Comparison of ENCODE assay signal across 31 cellular contexts in the genomic region with DNA sequence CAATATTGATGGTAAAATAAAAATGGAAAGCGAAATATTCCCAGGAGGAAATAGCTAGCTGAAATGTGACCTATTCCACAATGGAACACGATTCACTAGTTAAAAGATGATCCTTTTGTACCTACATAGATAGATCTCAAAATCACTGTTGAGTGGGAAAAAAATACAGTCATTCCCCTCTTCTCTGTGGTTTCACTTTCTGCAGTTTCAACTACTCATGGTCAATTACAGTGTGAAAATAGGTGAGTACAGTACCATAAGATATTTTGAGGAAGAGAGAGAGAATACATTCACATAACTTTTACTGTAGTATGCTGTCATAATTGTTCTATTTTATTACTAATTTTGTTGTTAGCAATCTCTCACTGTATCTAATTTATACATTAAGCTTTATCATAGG. TPM values are rescaled to one million over a fixed set of nuclear protein-coding genes. Genes with fewer than 3 reads are reported as not detected.
DNase-seq lines count a peak whose midpoint lies in the region; ATAC-seq, FAIRE-seq and TF ChIP-seq lines count a peak whose summit lies in the region.
"Had no signal": no experiment of that assay in that cellular context is flagged by ENCODE, and none has a peak within 500 bp of the region (broad histone marks: within the 10 kb centered on the region; RNA-seq: fewer than 3 reads in every experiment).

No MANE protein-coding gene starts in this region.

- no peaks in the 10 kb centered on the region for H4K20me1 ChIP-seq in KMS-11 (ENCODE audit: insufficient read depth)
- H4K20me1 ChIP-seq: BLaER1 had no signal

- ATAC-seq in A549: no peak
- peak; percentile 36 for ATAC-seq in HG02798 (IDR thresholded peaks at IDR 0.05; ENCODE audit: poor library complexity, unreplicated experiment)
- no peak for ATAC-seq in GM18498 (IDR thresholded peaks at IDR 0.05; ENCODE audit: unreplicated experiment)
- ATAC-seq: heart right ventricle, HepG2 had no signal

- peaks cover 10% of the 10 kb centered on the region; the same call in 2 of the 3 replicates for H3K4me1 ChIP-seq in A549
- peaks cover 29% of the 10 kb centered on the region for H3K4me1 ChIP-seq in KMS-11 (ENCODE audit: low read depth, poor library complexity, severe bottlenecking)
- H3K4me1 ChIP-seq: BLaER1, breast epithelium, Caco-2, HAP-1, heart right ventricle, parathyroid adenoma, right atrium auricular region, spleen had no signal

- H2AFZ ChIP-seq in KMS-11 (ENCODE audit: low read depth): no peak overlapping the region
- H2AFZ ChIP-seq: parathyroid adenoma had no signal

- no peak overlapping the region for H3K9ac ChIP-seq in KMS-11
- H3K9ac ChIP-seq: BLaER1, parathyroid adenoma had no signal

- CTCF ChIA-PET in A549 (lab: Yijun Ruan, JAX): interaction anchor here (1.0 to 1.6 kb wide), 3 partner anchors 101 to 399 kb away, joined by 3 to 4 read pairs (median 3); no protein-coding TSS in a partner anchor

- TF ChIP-seq CTCF in A549 (IDR thresholded peaks at IDR 0.05) (no peak), KMS-11 (conservative IDR thresholded peaks at IDR 0.05; ENCODE audit: low read depth, low read length) (no peak)

- H3K9me3 ChIP-seq in A549: no peaks in the 10 kb centered on the region
- H3K9me3 ChIP-seq: BLaER1, breast epithelium, Caco-2, HAP-1, heart right ventricle, right atrium auricular region, spleen, thyroid gland had no signal

- 26% methylated on average over 2 of the region's 2 CpGs for WGBS in A549 (ENCODE audit: missing lambda C conversion rate)

- peak; percentile 23 for FAIRE-seq in A549 (lab: Jason Lieb, UNC)
- peak; percentile 56 for FAIRE-seq in GM18507 (lab: Jason Lieb, UNC)
- FAIRE-seq: colon, HepG2 had no signal

- no peaks in the 10 kb centered on the region for H3K36me3 ChIP-seq in KMS-11 (ENCODE audit: insufficient read depth)
- H3K36me3 ChIP-seq: BLaER1, breast epithelium, HAP-1, heart right ventricle, right atrium auricular region, spleen, thyroid gland had no signal

- no peak for TF ChIP-seq POLR2A in A549 (IDR thresholded peaks at IDR 0.05; ENCODE audit: low read length)

- H3K4me3 ChIP-seq in A549: no peak overlapping the region
- no peak overlapping the region for H3K4me3 ChIP-seq in KMS-11 (IDR thresholded peaks at IDR 0.05; ENCODE audit: insufficient read depth, low read depth, low read length)
- H3K4me3 ChIP-seq: BLaER1, breast epithelium, HAP-1, heart right ventricle, right atrium auricular region, spleen, thyroid gland had no signal

- no peak for DNase-seq in A549 (ENCODE audit: low read depth in 1 of 2, low spot score in 1 of 2)
- DNase-seq in GM18507 (ENCODE audit: extremely low spot score, insufficient read length, low read depth): peak; percentile 12
- no peak for DNase-seq in glomerular visceral epithelial cell (ENCODE audit: extremely low spot score)
- DNase-seq in DMS79 (lab: John Stamatoyannopoulos, UW): no peak
- DNase-seq in HT-29 (ENCODE audit: low spot score): no peak
- DNase-seq: activated CD4-positive, alpha-beta T cell treated with anti-CD3 and anti-CD28 coated beads, Interleukin-2, amount 50 U/mL, for 48 hours; activated effector memory CD4-positive, alpha-beta T cell treated with anti-CD3 and anti-CD28 coated beads, Interleukin-2, amount 50 U/mL, for 16 hours; Caco-2; DND-41; effector CD8-positive, alpha-beta T cell; heart right ventricle; NCI-H1092 treated with DMSO at 0.1 percent for 48 hours; NCI-H2081; NCI-H226; NCI-H82; Right ventricle myocardium superior; spleen; stimulated activated CD4-positive, alpha-beta T cell treated with anti-CD3 and anti-CD28 coated beads, Interleukin-2, amount 100 ng/mL, for 48 hours; stimulated activated naive CD4-positive, alpha-beta T cell treated with Interleukin-2 at 50 U/mL for 16 hours; thyroid gland had no signal

- peaks cover 65% of the 10 kb centered on the region for H3K27me3 ChIP-seq in KMS-11 (ENCODE audit: insufficient read depth, low read depth)
- H3K27me3 ChIP-seq: BLaER1, breast epithelium, right atrium auricular region, thyroid gland had no signal

- POLR2A ChIA-PET in A549 (lab: Yijun Ruan, JAX): no interaction called here

- no peak overlapping the region for H3K4me2 ChIP-seq in A549
- peak overlapping the region; percentile 9; the same call in 1 of the 2 replicates for H3K4me2 ChIP-seq in KMS-11
- H3K4me2 ChIP-seq: BLaER1 had no signal

- TF ChIP-seq EP300 in A549 (IDR thresholded peaks at IDR 0.05): no peak

- TF ChIP-seq RAD21 in A549 (conservative IDR thresholded peaks at IDR 0.05 in 1 of 2, IDR thresholded peaks at IDR 0.05 in 1 of 2): no peak

- H3K27ac ChIP-seq in A549: no peak overlapping the region
- no peak overlapping the region for H3K27ac ChIP-seq in KMS-11
- H3K27ac ChIP-seq: BLaER1, breast epithelium, heart right ventricle, HL-60, parathyroid adenoma, right atrium auricular region, spleen, thyroid gland had no signal

- H3K79me2 ChIP-seq in KMS-11 (ENCODE audit: insufficient read depth, low read depth): no peaks in the 10 kb centered on the region
- H3K79me2 ChIP-seq: parathyroid adenoma had no signal

TF ChIP-seq in A549, 52 proteins besides CTCF, POLR2A, EP300 and RAD21:
- TF ChIP-seq ZSCAN20 (CRISPR knock-in tag; IDR thresholded peaks at IDR 0.05): no peak
- TF ChIP-seq, protein P1, sequence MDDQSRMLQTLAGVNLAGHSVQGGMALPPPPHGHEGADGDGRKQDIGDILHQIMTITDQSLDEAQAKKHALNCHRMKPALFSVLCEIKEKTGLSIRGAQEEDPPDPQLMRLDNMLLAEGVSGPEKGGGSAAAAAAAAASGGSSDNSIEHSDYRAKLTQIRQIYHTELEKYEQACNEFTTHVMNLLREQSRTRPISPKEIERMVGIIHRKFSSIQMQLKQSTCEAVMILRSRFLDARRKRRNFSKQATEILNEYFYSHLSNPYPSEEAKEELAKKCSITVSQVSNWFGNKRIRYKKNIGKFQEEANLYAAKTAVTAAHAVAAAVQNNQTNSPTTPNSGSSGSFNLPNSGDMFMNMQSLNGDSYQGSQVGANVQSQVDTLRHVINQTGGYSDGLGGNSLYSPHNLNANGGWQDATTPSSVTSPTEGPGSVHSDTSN (IDR thresholded peaks at IDR 0.05): no peak
- TF ChIP-seq TP53 (CRISPR knock-in tag; IDR thresholded peaks at IDR 0.05): no peak
- no peak for TF ChIP-seq HOXB13 (CRISPR knock-in tag; IDR thresholded peaks at IDR 0.05; ENCODE audit: low read depth)
- TF ChIP-seq POLR2AphosphoS2 (conservative IDR thresholded peaks at IDR 0.05; ENCODE audit: low read length): no peak
- TF ChIP-seq HOXB5 (CRISPR knock-in tag; IDR thresholded peaks at IDR 0.05): no peak
- TF ChIP-seq MAFK (IDR thresholded peaks at IDR 0.05; ENCODE audit: partially characterized antibody): no peak
- TF ChIP-seq, protein P2, sequence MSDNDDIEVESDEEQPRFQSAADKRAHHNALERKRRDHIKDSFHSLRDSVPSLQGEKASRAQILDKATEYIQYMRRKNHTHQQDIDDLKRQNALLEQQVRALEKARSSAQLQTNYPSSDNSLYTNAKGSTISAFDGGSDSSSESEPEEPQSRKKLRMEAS (IDR thresholded peaks at IDR 0.05): no peak
- TF ChIP-seq KDM1A (IDR thresholded peaks at IDR 0.05; ENCODE audit: low read depth): no peak
- TF ChIP-seq CBX8 (IDR thresholded peaks at IDR 0.05): no peak
- no peak for TF ChIP-seq MYC (IDR thresholded peaks at IDR 0.05; ENCODE audit: borderline replicate concordance, low read length)
- TF ChIP-seq FOSB (CRISPR knock-in tag; IDR thresholded peaks at IDR 0.05): no peak
- TF ChIP-seq, protein P3, sequence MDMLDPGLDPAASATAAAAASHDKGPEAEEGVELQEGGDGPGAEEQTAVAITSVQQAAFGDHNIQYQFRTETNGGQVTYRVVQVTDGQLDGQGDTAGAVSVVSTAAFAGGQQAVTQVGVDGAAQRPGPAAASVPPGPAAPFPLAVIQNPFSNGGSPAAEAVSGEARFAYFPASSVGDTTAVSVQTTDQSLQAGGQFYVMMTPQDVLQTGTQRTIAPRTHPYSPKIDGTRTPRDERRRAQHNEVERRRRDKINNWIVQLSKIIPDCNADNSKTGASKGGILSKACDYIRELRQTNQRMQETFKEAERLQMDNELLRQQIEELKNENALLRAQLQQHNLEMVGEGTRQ (IDR thresholded peaks at IDR 0.05): no peak
- TF ChIP-seq CEBPB (IDR thresholded peaks at IDR 0.05): no peak

RNA-seq across cellular contexts. Expression of a gene that starts 56.0 kb away (rescaled TPM):
- polyA plus RNA-seq in A549 (2011; rRNA removed) (0.08 TPM in 1 of 2 replicates, not detected in the other), A549 (2017; fragmentation: RNase III; extraction: RNeasy Plus Mini Kit Qiagen cat#74134 plus additional on column Dnase treatment) (0.17 to 0.55 TPM (median 0.27 TPM) in 3 replicates)
- polyA plus RNA-seq in A549 (2012; cell fraction: cytosol; rRNA removed): 0.04 and 0.12 TPM in 2 replicates
- 0.31 and 0.42 TPM in 2 replicates for polyA plus RNA-seq in A549 (2012; cell fraction: nucleus; rRNA removed)
- polyA minus RNA-seq in A549 (2011; rRNA and poly(A)+ RNA removed): not detected in 2 replicates
- total RNA-seq in HT-29 (2014; rRNA removed; shearing (Covaris generic)): 0.05 and 0.18 TPM in 2 replicates
- total RNA-seq: Caco-2, HepG2 had no signal
